ENCODE assay signal across 9 cellular contexts in genomic region chr22:17243524-17243923, GRCh38. TPM values are rescaled to one million over a fixed set of nuclear protein-coding genes. Genes with fewer than 3 reads are reported as not detected.
A peak's percentile ranks its signal among the peaks of the same experiment; 100 is the strongest.
DNase-seq lines count a peak whose midpoint lies in the region; ATAC-seq, FAIRE-seq and TF ChIP-seq lines count a peak whose summit lies in the region.
"Had no signal": no experiment of that assay in that cellular context is flagged by ENCODE, and none has a peak within 500 bp of the region (broad histone marks: within the 10 kb centered on the region; RNA-seq: fewer than 3 reads in every experiment).

No MANE protein-coding gene starts in this region.

- H3K4me1 Mint-ChIP-seq in glutamatergic neuron (ENCODE audit: low read depth, unreplicated experiment): peaks cover 1% of the 10 kb centered on the region

- H3K27me3 ChIP-seq in bronchial epithelial cell (ENCODE audit: control insufficient read depth, insufficient read depth, low read length): no peaks in the 10 kb centered on the region

- no peaks in the 10 kb centered on the region for H3K36me3 Mint-ChIP-seq in glutamatergic neuron (ENCODE audit: unreplicated experiment)
- H3K36me3 Mint-ChIP-seq: brain had no signal

- no peak overlapping the region for H3K4me3 ChIP-seq in GM12865 (ENCODE audit: low read depth, low read length)
- no peak overlapping the region for H3K4me3 ChIP-seq in bronchial epithelial cell (ENCODE audit: low read depth, low read length)

- H3K27me3 Mint-ChIP-seq in glutamatergic neuron (ENCODE audit: unreplicated experiment): peaks cover 2% of the 10 kb centered on the region

- H3K27ac Mint-ChIP-seq in glutamatergic neuron (ENCODE audit: unreplicated experiment): no peak overlapping the region

- H3K4me3 Mint-ChIP-seq in glutamatergic neuron (ENCODE audit: unreplicated experiment): no peak overlapping the region
- H3K4me3 Mint-ChIP-seq: brain had no signal

- H3K36me3 ChIP-seq in bronchial epithelial cell (ENCODE audit: control insufficient read depth, insufficient read depth, low read length): no peaks in the 10 kb centered on the region

- DNase-seq in GM12865 (ENCODE audit: low read depth): peak; percentile 92
- peak; percentile 69 for DNase-seq in GM20000 (ENCODE audit: low spot score)
- peak; percentile 19 for DNase-seq in bronchial epithelial cell (ENCODE audit: low read depth)
- no peak for DNase-seq in cerebellar cortex (ENCODE audit: low spot score)
- DNase-seq in glutamatergic neuron: no peak
- DNase-seq in activated CD8-positive, alpha-beta memory T cell treated with anti-CD3 and anti-CD28 coated beads for 24 hours: no peak
- no peak for DNase-seq in NCI-H1694 (lab: John Stamatoyannopoulos, UW)

- peak; percentile 82 for ATAC-seq in HG03457 (IDR thresholded peaks at IDR 0.05; ENCODE audit: unreplicated experiment)

- TF ChIP-seq CTCF in GM12865 (IDR thresholded peaks at IDR 0.05; ENCODE audit: insufficient read depth, low read depth, low read length, missing control alignments): no peak
- TF ChIP-seq CTCF in GM20000 (IDR thresholded peaks at IDR 0.05; ENCODE audit: extremely low read depth, missing control alignments): no peak
- no peak for TF ChIP-seq CTCF in bronchial epithelial cell (IDR thresholded peaks at IDR 0.05; ENCODE audit: insufficient read depth, low read length, severe bottlenecking)
- no peak for TF ChIP-seq CTCF in glutamatergic neuron (IDR thresholded peaks at IDR 0.05; ENCODE audit: partially characterized antibody, unreplicated experiment)

- FAIRE-seq in bronchial epithelial cell (lab: Jason Lieb, UNC): no peak

- H3K9me3 Mint-ChIP-seq in glutamatergic neuron (ENCODE audit: unreplicated experiment): peaks cover 2% of the 10 kb centered on the region

RNA-seq across cellular contexts. Expression of gene ADA2, which starts 24.3 kb away (rescaled TPM):
- total RNA-seq in bronchial epithelial cell (1.1 and 1.2 TPM in 2 replicates), glutamatergic neuron (ENCODE audit: unreplicated experiment) (49.7 TPM)

Comparison
In these comparisons a context has a peak if more than half of its experiments do, and no peak if none do; other contexts are left out.
1. DNase-seq: peak in GM12865 (single experiment), GM20000 (single experiment) and bronchial epithelial cell (single experiment); none in cerebellar cortex (single experiment), glutamatergic neuron (single experiment), activated CD8-positive, alpha-beta memory T cell treated with anti-CD3 and anti-CD28 coated beads for 24 hours (single experiment) and NCI-H1694 (single experiment).
2. RNA of gene ADA2, which starts 24.3 kb away (total RNA-seq): 49.7 TPM in glutamatergic neuron (single experiment); 1.1 to 1.2 TPM in bronchial epithelial cell; every median in the first group is over 10 times any median in the second.